Comparison of ENCODE assay signal across 12 cellular contexts in the genomic region with DNA sequence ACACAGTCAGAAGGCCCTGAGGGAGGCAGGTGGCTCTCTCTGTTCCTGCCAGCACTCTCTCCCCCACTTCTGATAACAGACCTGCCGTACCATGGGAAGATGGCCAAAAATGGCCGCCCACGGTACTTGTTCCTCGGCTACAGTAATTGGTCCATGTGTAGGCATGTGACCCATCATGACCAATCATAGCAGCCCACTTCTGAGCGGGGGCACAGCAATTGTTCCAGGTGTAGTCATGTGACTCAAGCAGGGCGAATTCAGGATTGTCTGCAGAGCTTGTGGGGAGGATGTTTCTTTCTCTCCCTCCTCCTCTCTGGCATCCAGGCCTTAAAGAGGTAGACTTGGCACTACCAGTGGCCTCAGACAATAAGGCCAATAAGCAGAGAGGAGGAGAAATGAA.
DNase-seq lines count a peak whose midpoint lies in the region; ATAC-seq and TF ChIP-seq lines count a peak whose summit lies in the region.
"Had no signal": no experiment of that assay in that cellular context is flagged by ENCODE, and none has a peak within 500 bp of the region (broad histone marks: within the 10 kb centered on the region; RNA-seq: fewer than 3 reads in every experiment).

No MANE protein-coding gene starts in this region.

- TF ChIP-seq CTCF in heart left ventricle (IDR thresholded peaks at IDR 0.05) (no peak), spleen (IDR thresholded peaks at IDR 0.05 in 8 of 11, conservative IDR thresholded peaks at IDR 0.05 in 3 of 11) (no peak)

- no peaks in the 10 kb centered on the region for H3K27me3 ChIP-seq in heart left ventricle
- no peaks in the 10 kb centered on the region for H3K27me3 ChIP-seq in spleen (replicated peaks in 1 of 7)
- H3K27me3 ChIP-seq: BLaER1 treated with 17β-estradiol and CSF1 and Interleukin-3, amounts not matched to agents 10 nM and 100 nM; dorsolateral prefrontal cortex; SJSA1 had no signal

- TF ChIP-seq POLR2A in heart left ventricle (IDR thresholded peaks at IDR 0.05), result no peak
- TF ChIP-seq POLR2A in spleen (IDR thresholded peaks at IDR 0.05), result no peak

- WGBS in heart left ventricle, 4 donors, result 43 to 61% (median 51%) methylated on average over 3 to 6 of the region's 6 CpGs
- WGBS in spleen, 5 donors, result 88 to 96% (median 91%) methylated on average over 6 of the region's 6 CpGs

- H3K36me3 ChIP-seq in heart left ventricle (no peaks in the 10 kb centered on the region), spleen (no peaks in the 10 kb centered on the region)

- H3K9me3 ChIP-seq in heart left ventricle, result no peaks in the 10 kb centered on the region
- no peaks in the 10 kb centered on the region for H3K9me3 ChIP-seq in spleen
- H3K9me3 ChIP-seq: SJSA1 had no signal

- H3K27ac ChIP-seq in heart left ventricle, result peak overlapping the region in 8 of 12 donors; percentile 13 to 71 (median 43)
- no peak overlapping the region for H3K27ac ChIP-seq in spleen
- H3K27ac ChIP-seq: BLaER1 treated with 17β-estradiol and CSF1 and Interleukin-3, amounts not matched to agents 10 nM and 100 nM; SJSA1 had no signal

- ATAC-seq in heart left ventricle (peak; percentile 90 to 95 (median 92)), GM18520 (IDR thresholded peaks at IDR 0.05; ENCODE audit: unreplicated experiment) (no peak)

- H3K4me3 ChIP-seq in heart left ventricle, result no peak overlapping the region
- no peak overlapping the region for H3K4me3 ChIP-seq in spleen
- H3K4me3 ChIP-seq: BLaER1 treated with 17β-estradiol and CSF1 and Interleukin-3, amounts not matched to agents 10 nM and 100 nM; dorsolateral prefrontal cortex; SJSA1 had no signal

- DNase-seq in NCI-H1436 (lab: John Stamatoyannopoulos, UW) (peak; percentile 98), NCI-H69 (lab: John Stamatoyannopoulos, UW) (peak; percentile 53), heart left ventricle (peak in 4 of 5 donors; percentile 76 to 90 (median 84)), spleen (peak; percentile 9), GM19240 (ENCODE audit: insufficient read length, low spot score) (no peak)
- DNase-seq in effector CD8-positive, alpha-beta T cell (lab: John Stamatoyannopoulos, UW), result no peak
- DNase-seq: activated CD4-positive, alpha-beta T cell treated with anti-CD3 and anti-CD28 coated beads, Interleukin-2, amount 10 ng/mL, durations not matched to agents 7 days and 5 days; stimulated activated CD4-positive, alpha-beta T cell treated with anti-CD3 and anti-CD28 coated beads, Interleukin-15, amount 100 ng/mL, for 24 hours had no signal

- intact Hi-C loops in heart left ventricle (cut with DNase I) (no loop called here), spleen (cut with DNase I; ENCODE audit: low total_unique reads) (no loop called here)

- H3K4me1 ChIP-seq in heart left ventricle (peaks cover 0 to 36% (median 13%) of the 10 kb centered on the region in 12 donors), spleen (no peaks in the 10 kb centered on the region)

Comparison
In these comparisons a context has a peak if more than half of its experiments do, and no peak if none do; other contexts are left out.
1. DNase-seq: peak in NCI-H1436 (single experiment), NCI-H69 (single experiment), heart left ventricle (4 of 5) and spleen (single experiment); none in GM19240 (single experiment) and effector CD8-positive, alpha-beta T cell (single experiment).
2. H3K27ac ChIP-seq: peak in heart left ventricle (8 of 12); none in spleen (0 of 8).